24 cellular contexts compared by ENCODE assay signal in genomic region chr18:40210696-40211095, GRCh38.
"Had no signal": no experiment of that assay in that cellular context is flagged by ENCODE, and none has a peak within 500 bp of the region (broad histone marks: within the 10 kb centered on the region; RNA-seq: fewer than 3 reads in every experiment).

No MANE protein-coding gene starts in this region.

- H3K4me3 Mint-ChIP-seq: effector memory CD8-positive, alpha-beta T cell; immature natural killer cell; naive thymus-derived CD4-positive, alpha-beta T cell; nephron; neural progenitor cell; stimulated activated effector memory CD8-positive, alpha-beta T cell treated with anti-CD3 and anti-CD28 coated beads, Interleukin-12 subunit alpha, Interleukin-12 subunit beta, amount 100 ng/mL, for 72 hours had no signal

- H3K4me1 ChIP-seq: esophagus muscularis mucosa, right lobe of liver, stomach, thyroid gland, upper lobe of right lung, uterus had no signal

- H3K9ac ChIP-seq: neural progenitor cell had no signal

- ATAC-seq: effector memory CD8-positive, alpha-beta T cell; left cardiac atrium; left lung; naive thymus-derived CD4-positive, alpha-beta T cell; right lobe of liver; stimulated activated effector memory CD8-positive, alpha-beta T cell treated with anti-CD3 and anti-CD28 coated beads, Interleukin-12 subunit alpha, Interleukin-12 subunit beta, amount 100 ng/mL, for 72 hours; upper lobe of right lung had no signal

- H3K36me3 ChIP-seq: esophagus muscularis mucosa, left lung, neural progenitor cell, right lobe of liver, stomach, thyroid gland, upper lobe of right lung, uterus had no signal

- DNase-seq: cortex of kidney; effector memory CD8-positive, alpha-beta T cell; foreskin melanocyte; hypothalamus; immature natural killer cell; kidney; left cardiac atrium; left lung; mesendoderm; midbrain; naive thymus-derived CD4-positive, alpha-beta T cell; retina; right lobe of liver; stimulated activated CD4-positive, alpha-beta T cell treated with anti-CD3 and anti-CD28 coated beads, Interleukin-2, amount 100 ng/mL, for 24 hours; stimulated activated CD4-positive, alpha-beta T cell treated with anti-CD3 and anti-CD28 coated beads, Interleukin-4, amount 100 ng/mL, for 24 hours; stimulated activated naive CD4-positive, alpha-beta T cell treated with Interleukin-2 at 50 U/mL for 16 hours; stomach; thyroid gland; upper lobe of right lung; uterus had no signal

- H3K27ac Mint-ChIP-seq: effector memory CD8-positive, alpha-beta T cell; immature natural killer cell; naive thymus-derived CD4-positive, alpha-beta T cell; nephron; stimulated activated effector memory CD8-positive, alpha-beta T cell treated with anti-CD3 and anti-CD28 coated beads, Interleukin-12 subunit alpha, Interleukin-12 subunit beta, amount 100 ng/mL, for 72 hours had no signal

- H2AFZ ChIP-seq: neural progenitor cell had no signal

- FAIRE-seq: kidney had no signal

- H3K27me3 Mint-ChIP-seq: effector memory CD8-positive, alpha-beta T cell; naive thymus-derived CD4-positive, alpha-beta T cell had no signal

- H3K36me3 Mint-ChIP-seq: stimulated activated effector memory CD8-positive, alpha-beta T cell treated with anti-CD3 and anti-CD28 coated beads, Interleukin-12 subunit alpha, Interleukin-12 subunit beta, amount 100 ng/mL, for 72 hours had no signal

- H3K9me3 ChIP-seq: esophagus muscularis mucosa, left lung, right lobe of liver, stomach, thyroid gland, upper lobe of right lung, uterus had no signal

- H3K27me3 ChIP-seq: esophagus muscularis mucosa, left lung, neural progenitor cell, right lobe of liver, stomach, thyroid gland, upper lobe of right lung, uterus had no signal

- H3K4me3 ChIP-seq: esophagus muscularis mucosa, left lung, neural progenitor cell, right lobe of liver, stomach, thyroid gland, upper lobe of right lung, uterus had no signal

- H3K27ac ChIP-seq: esophagus muscularis mucosa, left lung, neural progenitor cell, right lobe of liver, stomach, thyroid gland, upper lobe of right lung, uterus had no signal

- H3K4me1 Mint-ChIP-seq: immature natural killer cell; naive thymus-derived CD4-positive, alpha-beta T cell; nephron; stimulated activated effector memory CD8-positive, alpha-beta T cell treated with anti-CD3 and anti-CD28 coated beads, Interleukin-12 subunit alpha, Interleukin-12 subunit beta, amount 100 ng/mL, for 72 hours had no signal
